Comparison of ENCODE assay signal across 24 cellular contexts in genomic region chr1:218939095-218939494, GRCh38.
DNase-seq lines count a peak whose midpoint lies in the region; ATAC-seq, FAIRE-seq and TF ChIP-seq lines count a peak whose summit lies in the region.
"Had no signal": no experiment of that assay in that cellular context is flagged by ENCODE, and none has a peak within 500 bp of the region (broad histone marks: within the 10 kb centered on the region; RNA-seq: fewer than 3 reads in every experiment).

No MANE protein-coding gene starts in this region.

- CTCF ChIA-PET in A549 (lab: Yijun Ruan, JAX), result interaction anchor here (0.7 to 1.0 kb wide), 2 partner anchors 158 to 593 kb away, joined by 3 read pairs; no protein-coding TSS in a partner anchor
- CTCF ChIA-PET in activated CD4-positive, alpha-beta memory T cell treated with anti-CD3 and anti-CD28 coated beads for 36 hours (lab: Charles Lee), result no interaction called here

- DNase-seq in A549 (ENCODE audit: low read depth in 1 of 2, low spot score in 1 of 2) (peak; percentile 12 to 22), HT1080 (ENCODE audit: low read depth) (peak; percentile 12), choroid plexus epithelial cell (ENCODE audit: low read depth) (peak; percentile 44), iris pigment epithelial cell (ENCODE audit: low read depth) (peak; percentile 37), GM19238 (ENCODE audit: insufficient read length, low spot score) (no peak), DMS79 treated with DMSO at 0.1 percent for 48 hours (lab: John Stamatoyannopoulos, UW) (no peak)
- DNase-seq in activated CD4-positive, alpha-beta memory T cell treated with anti-CD3 and anti-CD28 coated beads for 36 hours, result no peak
- DNase-seq in stimulated activated naive CD8-positive, alpha-beta T cell treated with anti-CD3 and anti-CD28 coated beads, Interleukin-15, Interleukin-2, amounts not matched to agents 100 U/mL and 50 U/mL, for 24 hours, result no peak
- DNase-seq: 8988T; CD4-positive, CD25-positive, alpha-beta regulatory T cell; DMS79; GM23248; H7; IMR-90; NCI-H1092; NCI-H1417 treated with DMSO at 0.1 percent for 48 hours; NCI-H1694 treated with DMSO at 0.1 percent for 48 hours; NCI-H2081; NCI-H2227 treated with DMSO at 0.1 percent for 48 hours; NCI-H526 treated with DMSO at 0.1 percent for 48 hours; Peyer's patch; SHP77 treated with DMSO at 0.1 percent for 48 hours had no signal

- TF ChIP-seq RAD21 in A549 (conservative IDR thresholded peaks at IDR 0.05 in 1 of 2, IDR thresholded peaks at IDR 0.05 in 1 of 2), result 0 out of 5 replicates have a peak, but pooled peaks of 1 of the 2 experiments have one; percentile 13

- ATAC-seq in A549, result peak in 1 of 2 experiments; percentile 52; a peak in 2 of 6 replicates
- no peak for ATAC-seq in stimulated activated naive CD8-positive, alpha-beta T cell treated with anti-CD3 and anti-CD28 coated beads, Interleukin-15, Interleukin-2, amounts not matched to agents 100 U/mL and 50 U/mL, for 24 hours

- H3K27me3 Mint-ChIP-seq in activated CD4-positive, alpha-beta memory T cell treated with anti-CD3 and anti-CD28 coated beads for 36 hours, result no peaks in the 10 kb centered on the region
- H3K27me3 Mint-ChIP-seq: CD4-positive, CD25-positive, alpha-beta regulatory T cell had no signal

- no peaks in the 10 kb centered on the region for H3K4me1 Mint-ChIP-seq in activated CD4-positive, alpha-beta memory T cell treated with anti-CD3 and anti-CD28 coated beads for 36 hours (ENCODE audit: low read depth)
- H3K4me1 Mint-ChIP-seq: CD4-positive, CD25-positive, alpha-beta regulatory T cell had no signal

- H3K27ac Mint-ChIP-seq in activated CD4-positive, alpha-beta memory T cell treated with anti-CD3 and anti-CD28 coated beads for 36 hours, result no peak overlapping the region
- H3K27ac Mint-ChIP-seq: CD4-positive, CD25-positive, alpha-beta regulatory T cell had no signal

- peaks cover 13% of the 10 kb centered on the region; the same call in 2 of the 3 replicates for H3K9me3 ChIP-seq in A549
- H3K9me3 ChIP-seq: BLaER1, Peyer's patch had no signal

- WGBS in A549 (ENCODE audit: missing lambda C conversion rate), result 4% methylated on average over 3 of the region's 3 CpGs

- no peak for TF ChIP-seq EP300 in A549 (IDR thresholded peaks at IDR 0.05)

- H3K27ac ChIP-seq in A549, result peak overlapping the region; percentile 51 to 74; a peak in 5 of 6 replicates
- H3K27ac ChIP-seq: BLaER1, GM23248, KMS-11, Peyer's patch had no signal

- no peaks in the 10 kb centered on the region for H3K36me3 Mint-ChIP-seq in activated CD4-positive, alpha-beta memory T cell treated with anti-CD3 and anti-CD28 coated beads for 36 hours
- H3K36me3 Mint-ChIP-seq: CD4-positive, CD25-positive, alpha-beta regulatory T cell had no signal

- no peak for FAIRE-seq in A549 (lab: Jason Lieb, UNC)

- peaks cover 17% of the 10 kb centered on the region for H3K4me1 ChIP-seq in A549
- H3K4me1 ChIP-seq: BLaER1, Peyer's patch had no signal

- POLR2A ChIA-PET in A549 (lab: Yijun Ruan, JAX), result no interaction called here
- POLR2A ChIA-PET in activated CD4-positive, alpha-beta memory T cell treated with anti-CD3 and anti-CD28 coated beads for 36 hours (lab: Charles Lee), result no interaction called here

- no peak overlapping the region for H3K4me3 ChIP-seq in A549
- H3K4me3 ChIP-seq in choroid plexus epithelial cell (ENCODE audit: low read depth, low read length), result no peak overlapping the region
- H3K4me3 ChIP-seq: BLaER1, GM23248, Peyer's patch had no signal

- peaks cover 26% of the 10 kb centered on the region for H3K9me3 Mint-ChIP-seq in activated CD4-positive, alpha-beta memory T cell treated with anti-CD3 and anti-CD28 coated beads for 36 hours

- H3K4me3 Mint-ChIP-seq in activated CD4-positive, alpha-beta memory T cell treated with anti-CD3 and anti-CD28 coated beads for 36 hours, result no peak overlapping the region
- H3K4me3 Mint-ChIP-seq: CD4-positive, CD25-positive, alpha-beta regulatory T cell had no signal

- TF ChIP-seq CTCF in A549 (IDR thresholded peaks at IDR 0.05) (no peak), choroid plexus epithelial cell (conservative IDR thresholded peaks at IDR 0.05; ENCODE audit: low read depth, low read length) (no peak)

- TF ChIP-seq POLR2A in A549 (IDR thresholded peaks at IDR 0.05; ENCODE audit: low read length), result no peak

- intact Hi-C loops in activated CD4-positive, alpha-beta memory T cell treated with anti-CD3 and anti-CD28 coated beads for 36 hours (cut with micrococcal nuclease), result no loop called here

- peak overlapping the region; percentile 66 for H3K4me2 ChIP-seq in A549
- H3K4me2 ChIP-seq: BLaER1, KMS-11 had no signal

TF ChIP-seq in A549, 52 proteins besides CTCF, POLR2A, EP300 and RAD21:
- TF ChIP-seq HOXB5 (CRISPR knock-in tag; IDR thresholded peaks at IDR 0.05), result no peak
- peak; percentile 61; the same call in 1 of the 2 replicates for TF ChIP-seq GATA3 (IDR thresholded peaks at IDR 0.05; ENCODE audit: borderline replicate concordance)
- peak; percentile 72 for TF ChIP-seq JUNB (IDR thresholded peaks at IDR 0.05)
- TF ChIP-seq FOSL2 (IDR thresholded peaks at IDR 0.05), result peak; percentile 58
- TF ChIP-seq FOSL2 (CRISPR knock-in tag; IDR thresholded peaks at IDR 0.05), result peak; percentile 77

Comparison
In these comparisons a context has a peak if more than half of its experiments do, and no peak if none do; other contexts are left out.
1. DNase-seq: peak in A549 (2 of 2), HT1080 (single experiment), choroid plexus epithelial cell (single experiment) and iris pigment epithelial cell (single experiment); none in activated CD4-positive, alpha-beta memory T cell treated with anti-CD3 and anti-CD28 coated beads for 36 hours (single experiment), GM19238 (single experiment), stimulated activated naive CD8-positive, alpha-beta T cell treated with anti-CD3 and anti-CD28 coated beads, Interleukin-15, Interleukin-2, amounts not matched to agents 100 U/mL and 50 U/mL, for 24 hours (single experiment) and DMS79 treated with DMSO at 0.1 percent for 48 hours (single experiment).